In the genomic region with DNA sequence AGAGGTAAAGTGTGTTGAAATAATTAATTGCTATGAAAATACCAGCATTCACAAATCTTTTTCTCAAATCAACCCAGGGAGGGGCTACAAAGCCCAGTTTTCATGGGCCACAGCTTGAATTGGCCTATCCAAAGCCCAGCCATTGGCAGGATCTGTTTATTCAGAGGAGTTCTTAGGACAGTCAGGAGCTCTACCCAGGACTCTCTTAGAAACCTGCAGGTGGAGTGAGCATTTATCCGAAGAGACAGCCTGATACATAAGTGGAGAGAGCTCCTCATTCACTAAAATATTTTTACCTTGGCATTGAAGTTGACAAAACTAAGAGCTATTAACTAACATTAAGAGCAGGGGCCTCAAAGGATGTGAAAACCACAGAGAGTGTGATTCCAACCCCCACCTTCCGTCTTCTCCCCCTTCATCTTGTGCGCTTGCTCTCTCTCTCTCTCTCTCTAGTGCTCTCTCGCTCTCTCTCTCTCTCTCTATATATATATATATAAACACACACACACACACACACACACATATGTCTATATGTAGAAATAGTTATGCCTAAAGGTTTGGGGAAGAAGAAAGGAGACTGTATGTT, we compare ENCODE assay signal across 16 cellular contexts.
DNase-seq lines count a peak whose midpoint lies in the region; ATAC-seq and TF ChIP-seq lines count a peak whose summit lies in the region.
"Had no signal": no experiment of that assay in that cellular context is flagged by ENCODE, and none has a peak within 500 bp of the region (broad histone marks: within the 10 kb centered on the region; RNA-seq: fewer than 3 reads in every experiment).

No MANE protein-coding gene starts in this region.

- H3K36me3 Mint-ChIP-seq in T-cell = no peaks in the 10 kb centered on the region
- no peaks in the 10 kb centered on the region for H3K36me3 Mint-ChIP-seq in naive thymus-derived CD8-positive, alpha-beta T cell

- H3K79me2 ChIP-seq in DOHH2 (ENCODE audit: control insufficient read depth, low read length) = no peaks in the 10 kb centered on the region

- POLR2A ChIA-PET in T-cell (lab: Charles Lee) = interaction anchor here (0.6 to 0.7 kb wide), 3 partner anchors 80 to 868 kb away, joined by 3 to 5 read pairs (median 3); no protein-coding TSS in a partner anchor
- POLR2A ChIA-PET in naive thymus-derived CD8-positive, alpha-beta T cell (lab: Charles Lee) = interaction anchor here (0.6 to 0.7 kb wide), 3 partner anchors 45 to 603 kb away, joined by 3 read pairs; no protein-coding TSS in a partner anchor

- H3K4me1 Mint-ChIP-seq in T-cell = peaks cover 29 to 52% (median 38%) of the 10 kb centered on the region in 3 donors
- peaks cover 28 to 64% (median 39%) of the 10 kb centered on the region in 4 donors for H3K4me1 Mint-ChIP-seq in naive thymus-derived CD8-positive, alpha-beta T cell

- peak overlapping the region; percentile 95 for H3K27ac ChIP-seq in DOHH2 (ENCODE audit: low read depth, low read length)
- H3K27ac ChIP-seq: C4-2B, colonic mucosa, esophagus squamous epithelium, right atrium auricular region, SJSA1 had no signal

- peak overlapping the region; percentile 12 to 13 for H3K27ac Mint-ChIP-seq in T-cell
- H3K27ac Mint-ChIP-seq in naive thymus-derived CD8-positive, alpha-beta T cell = peak overlapping the region; percentile 12 to 68 (median 50)

- H3K4me1 ChIP-seq in DOHH2 (ENCODE audit: control insufficient read depth, low read length) = peaks cover 65% of the 10 kb centered on the region
- H3K4me1 ChIP-seq: colonic mucosa, esophagus squamous epithelium, right atrium auricular region, SJSA1 had no signal

- no peaks in the 10 kb centered on the region for H3K27me3 ChIP-seq in DOHH2 (ENCODE audit: control insufficient read depth, low read length)
- H3K27me3 ChIP-seq: colonic mucosa, esophagus squamous epithelium, right atrium auricular region, SJSA1 had no signal

- no peaks in the 10 kb centered on the region for H3K9me3 Mint-ChIP-seq in T-cell
- H3K9me3 Mint-ChIP-seq in naive thymus-derived CD8-positive, alpha-beta T cell = no peaks in the 10 kb centered on the region

- CTCF ChIA-PET in T-cell (lab: Charles Lee) = interaction anchor here (0.6 to 1.8 kb wide), 8 partner anchors 18 to 730 kb away, joined by 3 to 5 read pairs (median 4); no protein-coding TSS in a partner anchor

- DNase-seq in GM20000 (ENCODE audit: low spot score) = peak; percentile 42
- peak in 23 of 34 experiments; percentile 12 to 60 (median 20) for DNase-seq in T-cell
- peak in 7 of 10 donors; percentile 12 to 62 (median 33) for DNase-seq in naive thymus-derived CD8-positive, alpha-beta T cell
- DNase-seq in cerebellum (ENCODE audit: low spot score) = no peak
- DNase-seq in cortex of kidney (lab: John Stamatoyannopoulos, UW) = no peak
- DNase-seq: colonic mucosa; esophagus squamous epithelium; GDM1; left ventricle myocardium superior; NCI-H2227 treated with DMSO at 0.1 percent for 48 hours; stimulated activated CD4-positive, alpha-beta T cell treated with anti-CD3 and anti-CD28 coated beads, Interleukin-4, amount 100 ng/mL, for 24 hours had no signal

- H3K27me3 Mint-ChIP-seq in T-cell = peaks cover 4 to 5% of the 10 kb centered on the region in 2 donors
- H3K27me3 Mint-ChIP-seq in naive thymus-derived CD8-positive, alpha-beta T cell = peaks cover 0 to 7% (median 0%) of the 10 kb centered on the region in 5 donors

- ATAC-seq in T-cell (replicated peaks in 1 of 4) (peak; percentile 36 to 79 (median 74)), HG02798 (IDR thresholded peaks at IDR 0.05; ENCODE audit: poor library complexity, unreplicated experiment) (no peak)
- peak; percentile 70 to 86 for ATAC-seq in naive thymus-derived CD8-positive, alpha-beta T cell
- ATAC-seq: left ventricle myocardium superior had no signal

- no peaks in the 10 kb centered on the region for H3K9me3 ChIP-seq in DOHH2 (ENCODE audit: control insufficient read depth, insufficient read depth, low read length)
- H3K9me3 ChIP-seq: colonic mucosa, esophagus squamous epithelium, right atrium auricular region, SJSA1 had no signal

- H3K4me3 ChIP-seq in DOHH2 (ENCODE audit: low read length) = peak overlapping the region; percentile 69
- H3K4me3 ChIP-seq: colonic mucosa, esophagus squamous epithelium, right atrium auricular region, SJSA1 had no signal

- H3K36me3 ChIP-seq in DOHH2 (ENCODE audit: control insufficient read depth, low read length) = peaks cover 4% of the 10 kb centered on the region; the same call in 1 of the 2 replicates
- H3K36me3 ChIP-seq: colonic mucosa, esophagus squamous epithelium, right atrium auricular region, SJSA1 had no signal

- H3K4me2 ChIP-seq in DOHH2 (ENCODE audit: low read length) = peak overlapping the region; percentile 91

- H3K4me3 Mint-ChIP-seq in T-cell = peak overlapping the region in 1 of 3 donors; percentile 50
- H3K4me3 Mint-ChIP-seq in naive thymus-derived CD8-positive, alpha-beta T cell = peak overlapping the region; percentile 7 to 77 (median 60)

- H3K9me2 ChIP-seq in DOHH2 (replicated peaks; ENCODE audit: control insufficient read depth, low read length) = no peaks in the 10 kb centered on the region

- TF ChIP-seq CTCF in DOHH2 (IDR thresholded peaks at IDR 0.05; ENCODE audit: low read depth, low read length, poor library complexity, severe bottlenecking) (no peak), GM20000 (IDR thresholded peaks at IDR 0.05; ENCODE audit: extremely low read depth, missing control alignments) (no peak)

- no peaks in the 10 kb centered on the region for H4K20me1 ChIP-seq in DOHH2 (ENCODE audit: control insufficient read depth, insufficient read depth, low read depth, low read length)

- H3F3A ChIP-seq in DOHH2 (ENCODE audit: control insufficient read depth, insufficient read depth) = peaks cover 15% of the 10 kb centered on the region

Comparison
In these comparisons a context has a peak if more than half of its experiments do, and no peak if none do; other contexts are left out.
1. DNase-seq: peak in GM20000 (single experiment), T-cell (23 of 34) and naive thymus-derived CD8-positive, alpha-beta T cell (7 of 10); none in cerebellum (single experiment) and cortex of kidney (single experiment).